10 cellular contexts compared by ENCODE assay signal in genomic region chr22:40628354-40629042, GRCh38. TPM values are rescaled to one million over a fixed set of nuclear protein-coding genes. Genes with fewer than 3 reads are reported as not detected.
DNase-seq lines count a peak whose midpoint lies in the region; ATAC-seq, FAIRE-seq and TF ChIP-seq lines count a peak whose summit lies in the region.
"Had no signal": no experiment of that assay in that cellular context is flagged by ENCODE, and none has a peak within 500 bp of the region (broad histone marks: within the 10 kb centered on the region; RNA-seq: fewer than 3 reads in every experiment).

No MANE protein-coding gene starts in this region.

- H3K4me3 Mint-ChIP-seq in naive thymus-derived CD4-positive, alpha-beta T cell: peak overlapping the region in 1 of 10 donors; percentile 22

- peak overlapping the region in 2 of 9 donors; percentile 6 to 20 for H3K27ac Mint-ChIP-seq in naive thymus-derived CD4-positive, alpha-beta T cell

- ATAC-seq in naive thymus-derived CD4-positive, alpha-beta T cell: peak; percentile 75
- ATAC-seq in GM19467 (IDR thresholded peaks at IDR 0.05; ENCODE audit: unreplicated experiment) (no peak), HG03469 (IDR thresholded peaks at IDR 0.05; ENCODE audit: unreplicated experiment) (no peak)

- peaks cover 41 to 76% (median 69%) of the 10 kb centered on the region in 7 donors for H3K4me1 Mint-ChIP-seq in naive thymus-derived CD4-positive, alpha-beta T cell

- TF ChIP-seq POLR2A in GM12891 (IDR thresholded peaks at IDR 0.05; ENCODE audit: low read depth, low read length): no peak

- H3K4me3 ChIP-seq in naive thymus-derived CD4-positive, alpha-beta T cell (ENCODE audit: low read length): no peak overlapping the region

- CTCF ChIA-PET in naive thymus-derived CD4-positive, alpha-beta T cell (lab: Charles Lee): interaction anchor here (1.3 kb wide), 1 partner anchor 17 kb away, joined by 5 read pairs; no protein-coding TSS in a partner anchor

- H3K4me1 ChIP-seq in naive thymus-derived CD4-positive, alpha-beta T cell (ENCODE audit: control insufficient read depth in 2 of 2, insufficient read depth in 2 of 2, low read length in 2 of 2): peaks cover 0 to 3% of the 10 kb centered on the region in 2 donors

- no peaks in the 10 kb centered on the region for H3K27me3 Mint-ChIP-seq in naive thymus-derived CD4-positive, alpha-beta T cell

- intact Hi-C loops in naive thymus-derived CD4-positive, alpha-beta T cell (cut with micrococcal nuclease): no loop called here

- H3K27me3 ChIP-seq in naive thymus-derived CD4-positive, alpha-beta T cell (ENCODE audit: control insufficient read depth in 2 of 2, insufficient read depth in 2 of 2, low read length in 2 of 2): no peaks in the 10 kb centered on the region

- peak; percentile 71 for FAIRE-seq in GM12891 (lab: Jason Lieb, UNC)

- no peaks in the 10 kb centered on the region for H3K9me3 Mint-ChIP-seq in naive thymus-derived CD4-positive, alpha-beta T cell

- H3K36me3 Mint-ChIP-seq in naive thymus-derived CD4-positive, alpha-beta T cell: peaks cover 0 to 5% (median 2%) of the 10 kb centered on the region in 5 donors

- no peaks in the 10 kb centered on the region for H3K9me3 ChIP-seq in naive thymus-derived CD4-positive, alpha-beta T cell (ENCODE audit: control insufficient read depth in 2 of 3, low read length in 3 of 3)

- DNase-seq in GM12891 (ENCODE audit: insufficient read length, low spot score) (no peak), M059J (ENCODE audit: low read depth) (peak; percentile 86), astrocyte of the hippocampus (ENCODE audit: low read depth, low spot score) (peak; percentile 89)
- no peak for DNase-seq in naive thymus-derived CD4-positive, alpha-beta T cell
- no peak for DNase-seq in stimulated activated naive CD4-positive, alpha-beta T cell treated with Interleukin-2 at 50 U/mL for 16 hours (lab: John Stamatoyannopoulos, UW)
- DNase-seq: foreskin melanocyte; stimulated activated CD4-positive, alpha-beta T cell treated with anti-CD3 and anti-CD28 coated beads, Interleukin-4, amount 100 ng/mL, for 4 hours had no signal

- POLR2A ChIA-PET in naive thymus-derived CD4-positive, alpha-beta T cell (lab: Charles Lee): interaction anchor here (0.7 kb wide), 3 partner anchors 206 to 547 kb away, joined by 3 to 5 read pairs (median 3); no protein-coding TSS in a partner anchor

- no peaks in the 10 kb centered on the region for H3K36me3 ChIP-seq in naive thymus-derived CD4-positive, alpha-beta T cell (ENCODE audit: control insufficient read depth in 2 of 3, insufficient read depth in 3 of 3, low read length in 3 of 3)

- H3K27ac ChIP-seq in naive thymus-derived CD4-positive, alpha-beta T cell (ENCODE audit: low read depth, low read length): no peak overlapping the region
- H3K27ac ChIP-seq: KMS-11 had no signal

TF ChIP-seq in GM12891, 5 proteins besides CTCF, POLR2A, EP300 and RAD21:
- no peak for TF ChIP-seq POLR2AphosphoS5 (IDR thresholded peaks at IDR 0.05; ENCODE audit: low read depth, low read length)
- peak; percentile 90 for TF ChIP-seq PAX5 (IDR thresholded peaks at IDR 0.05; ENCODE audit: insufficient read depth, low read length, severe bottlenecking)
- TF ChIP-seq TAF1 (IDR thresholded peaks at IDR 0.05; ENCODE audit: low read depth, low read length): no peak
- TF ChIP-seq SPI1 (IDR thresholded peaks at IDR 0.05; ENCODE audit: low read depth, low read length): 0 out of 2 replicates have a peak, but pooled peaks have one; percentile 3

RNA-seq across cellular contexts. Expression of gene MRTFA, which starts 8.0 kb away (rescaled TPM):
- polyA plus RNA-seq in GM12891 (2012; ENCODE audit: low read depth, missing spikeins): 28.1 TPM
- total RNA-seq in M059J (2014; rRNA removed; shearing (Covaris generic)): 25.4 and 25.8 TPM in 2 replicates
- 100 to 1,000 TPM in 3 of 5 experiments, 10 to 100 TPM in 2; 64.0 to 114 (median 104) TPM for total RNA-seq in naive thymus-derived CD4-positive, alpha-beta T cell
- 10 to 100 TPM; 17.6 to 35.4 TPM for polyA plus RNA-seq in naive thymus-derived CD4-positive, alpha-beta T cell

RNA-seq across cellular contexts. Expression of gene MCHR1, which starts 50.8 kb away (rescaled TPM):
- not detected for polyA plus RNA-seq in GM12891 (2012; ENCODE audit: low read depth, missing spikeins)
- total RNA-seq in M059J (2014; rRNA removed; shearing (Covaris generic)): 0.07 TPM in 1 of 2 replicates, not detected in the other
- total RNA-seq in naive thymus-derived CD4-positive, alpha-beta T cell: not detected
- not detected for polyA plus RNA-seq in naive thymus-derived CD4-positive, alpha-beta T cell

Comparison
In these comparisons a context has a peak if more than half of its experiments do, and no peak if none do; other contexts are left out.
1. DNase-seq: peak in M059J (single experiment) and astrocyte of the hippocampus (single experiment); none in GM12891 (single experiment), naive thymus-derived CD4-positive, alpha-beta T cell (0 of 9) and stimulated activated naive CD4-positive, alpha-beta T cell treated with Interleukin-2 at 50 U/mL for 16 hours (single experiment).